ENCODE assay signal across 8 cellular contexts in genomic region chrX:103686199-103687072, GRCh38. TPM values are rescaled to one million over a fixed set of nuclear protein-coding genes. Genes with fewer than 3 reads are reported as not detected.
DNase-seq lines count a peak whose midpoint lies in the region; ATAC-seq, FAIRE-seq and TF ChIP-seq lines count a peak whose summit lies in the region.

Gene MORF4L2 (minus strand): TSS chrX:103686699. CDS start chrX:103677027, 9,672 bp downstream.

- peak within 1 kb of the TSS; percentile 69 for H3K4me3 ChIP-seq in bronchial epithelial cell (ENCODE audit: low read depth, low read length)

- peak; percentile 93 for FAIRE-seq in bronchial epithelial cell (lab: Jason Lieb, UNC)

- in situ Hi-C loops in ACHN (cut with HindIII; ENCODE audit: low pct_ligation_motif_present, low pct_unique_long_range_greater_than_20kb, low sequenced_read_pairs): no loop called here

- H3K27me3 ChIP-seq in bronchial epithelial cell (ENCODE audit: control insufficient read depth, insufficient read depth, low read length): no peaks in the 10 kb centered on the region

- TF ChIP-seq CTCF in VCaP (conservative IDR thresholded peaks at IDR 0.05): no peak
- no peak for TF ChIP-seq CTCF in bronchial epithelial cell (IDR thresholded peaks at IDR 0.05; ENCODE audit: insufficient read depth, low read length, severe bottlenecking)

- ATAC-seq in GM18870 (IDR thresholded peaks at IDR 0.05; ENCODE audit: unreplicated experiment) (peak; percentile 95), HG03135 (IDR thresholded peaks at IDR 0.05; ENCODE audit: unreplicated experiment) (peak; percentile 88)

- DNase-seq in ACHN (peak; percentile 92), NCI-H2196 treated with DMSO at 0.1 percent for 48 hours (lab: John Stamatoyannopoulos, UW; ENCODE audit: unreplicated experiment) (peak; percentile 86), bronchial epithelial cell (ENCODE audit: low read depth) (peak; percentile 95), iPS-NIHi11 (ENCODE audit: low spot score) (peak; percentile 73), smooth muscle cell of the brain vasculature (ENCODE audit: low read depth, low spot score) (peak; percentile 87)

- peaks cover 3% of the 10 kb centered on the region for H3K36me3 ChIP-seq in bronchial epithelial cell (ENCODE audit: control insufficient read depth, insufficient read depth, low read length)

- H3K27ac ChIP-seq in VCaP: peak within 1 kb of the TSS; percentile 85

RNA-seq across cellular contexts. Expression of gene MORF4L2, which starts in this region (rescaled TPM):
- total RNA-seq in bronchial epithelial cell: 414 and 422 TPM in 2 replicates

Comparison
In these comparisons a context has a peak if more than half of its experiments do, and no peak if none do; other contexts are left out.
1. Peak in every context shown above with its lines: DNase-seq, ATAC-seq, H3K4me3 ChIP-seq and H3K27ac ChIP-seq.